ENCODE assay signal across 10 cellular contexts in genomic region chr12:46369474-46370379, GRCh38. TPM values are rescaled to one million over a fixed set of nuclear protein-coding genes. Genes with fewer than 3 reads are reported as not detected.
DNase-seq lines count a peak whose midpoint lies in the region; ATAC-seq and TF ChIP-seq lines count a peak whose summit lies in the region.
"Had no signal": no experiment of that assay in that cellular context is flagged by ENCODE, and none has a peak within 500 bp of the region (broad histone marks: within the 10 kb centered on the region; RNA-seq: fewer than 3 reads in every experiment).

No MANE protein-coding gene starts in this region.

- H3K36me3 ChIP-seq in OCI-LY1 (ENCODE audit: insufficient read depth, low read length) (peaks cover 69% of the 10 kb centered on the region), osteoblast (ENCODE audit: insufficient read depth, low read length) (peaks cover 68% of the 10 kb centered on the region)

- peak overlapping the region; percentile 98 for H3K4me3 Mint-ChIP-seq in CD4-positive, alpha-beta T cell
- peak overlapping the region; percentile 97 for H3K4me3 Mint-ChIP-seq in endothelial cell (ENCODE audit: unreplicated experiment)

- peaks cover 26% of the 10 kb centered on the region; the same call in 1 of the 2 replicates for H3K79me2 ChIP-seq in OCI-LY1 (ENCODE audit: insufficient read depth, low read length)
- peaks cover 90% of the 10 kb centered on the region for H3K79me2 ChIP-seq in osteoblast (ENCODE audit: insufficient read depth, low read length)

- H2AFZ ChIP-seq in OCI-LY1 (ENCODE audit: low read length) (no peak overlapping the region), osteoblast (ENCODE audit: low read length) (no peak overlapping the region)

- H4K20me1 ChIP-seq in OCI-LY1 (ENCODE audit: insufficient read depth, low read length) (no peaks in the 10 kb centered on the region), osteoblast (ENCODE audit: insufficient read depth, low read length) (peaks cover 74% of the 10 kb centered on the region)

- peak overlapping the region; percentile 87; the same call in 1 of the 2 replicates for H3K9ac ChIP-seq in OCI-LY1 (ENCODE audit: low read length)

- no peaks in the 10 kb centered on the region for H3K9me3 ChIP-seq in CD4-positive, alpha-beta T cell (ENCODE audit: control insufficient read depth, low read length)
- no peaks in the 10 kb centered on the region for H3K9me3 ChIP-seq in OCI-LY1 (ENCODE audit: low read length)
- H3K9me3 ChIP-seq in osteoblast (ENCODE audit: low read depth, low read length), result no peaks in the 10 kb centered on the region

- no peaks in the 10 kb centered on the region for H3K9me3 Mint-ChIP-seq in CD4-positive, alpha-beta T cell
- H3K9me3 Mint-ChIP-seq in endothelial cell (ENCODE audit: unreplicated experiment), result no peaks in the 10 kb centered on the region

- peaks cover 81% of the 10 kb centered on the region for H3K4me1 Mint-ChIP-seq in CD4-positive, alpha-beta T cell (ENCODE audit: low read depth)
- H3K4me1 Mint-ChIP-seq in endothelial cell (ENCODE audit: unreplicated experiment), result peaks cover 40% of the 10 kb centered on the region

- CTCF ChIA-PET in CD4-positive, alpha-beta T cell (lab: Charles Lee), result interaction anchor here (0.8 to 1.3 kb wide), 4 partner anchors 9 to 292 kb away, joined by 3 to 4 read pairs (median 3); no protein-coding TSS in a partner anchor

- H3K27ac ChIP-seq in CD4-positive, alpha-beta T cell (ENCODE audit: low read depth, low read length), result peak overlapping the region; percentile 14
- H3K27ac ChIP-seq in OCI-LY1 (ENCODE audit: low read depth, low read length, poor library complexity, severe bottlenecking) (no peak overlapping the region), osteoblast (ENCODE audit: low read depth, low read length) (peak overlapping the region; percentile 92)

- ATAC-seq in CD4-positive, alpha-beta T cell (ENCODE audit: poor library complexity), result no peak
- no peak for ATAC-seq in GM21390 (IDR thresholded peaks at IDR 0.05; ENCODE audit: unreplicated experiment)
- ATAC-seq in GM18858 (IDR thresholded peaks at IDR 0.05; ENCODE audit: unreplicated experiment), result no peak

- H3K4me3 ChIP-seq in OCI-LY1 (ENCODE audit: low read depth, low read length, poor library complexity, severe bottlenecking) (peak overlapping the region; percentile 86), osteoblast (ENCODE audit: insufficient read depth, low read length) (peak overlapping the region; percentile 96)

- H3K4me1 ChIP-seq in OCI-LY1 (ENCODE audit: insufficient read depth, low read length, severe bottlenecking) (peaks cover 40% of the 10 kb centered on the region), osteoblast (ENCODE audit: insufficient read depth, low read length) (peaks cover 60% of the 10 kb centered on the region)

- H3K4me2 ChIP-seq in OCI-LY1 (ENCODE audit: low read length) (peak overlapping the region; percentile 84), osteoblast (ENCODE audit: insufficient read depth, low read length) (peak overlapping the region; percentile 86)

- H3K27me3 Mint-ChIP-seq in CD4-positive, alpha-beta T cell, result peaks cover 7% of the 10 kb centered on the region
- H3K27me3 Mint-ChIP-seq in endothelial cell (ENCODE audit: unreplicated experiment), result peaks cover 21% of the 10 kb centered on the region

- H3K36me3 Mint-ChIP-seq in CD4-positive, alpha-beta T cell (ENCODE audit: low read depth), result peaks cover 82% of the 10 kb centered on the region
- peaks cover 57% of the 10 kb centered on the region for H3K36me3 Mint-ChIP-seq in endothelial cell (ENCODE audit: low read depth, unreplicated experiment)

- intact Hi-C loops in CD4-positive, alpha-beta T cell (cut with DNase I, micrococcal nuclease), result loop anchor here (5.0 to 10.0 kb wide), 9 partner anchors 88 to 1985 kb away; partner anchors contain the start of genes ARID2 (in 2 of the 2), SLC38A1 (in 1 of the 2) and ZNF641 (in 1 of the 2)

- H3K27ac Mint-ChIP-seq in CD4-positive, alpha-beta T cell, result peak overlapping the region; percentile 99
- no peak overlapping the region for H3K27ac Mint-ChIP-seq in endothelial cell (ENCODE audit: unreplicated experiment)

- H3F3A ChIP-seq in OCI-LY1 (ENCODE audit: insufficient read depth, low read length), result no peaks in the 10 kb centered on the region

- no peak for DNase-seq in CD4-positive, alpha-beta T cell
- DNase-seq in endothelial cell (ENCODE audit: low spot score) (no peak), osteoblast (ENCODE audit: insufficient read length, low spot score, missing footprints) (no peak), NCI-H187 treated with DMSO at 0.1 percent for 48 hours (lab: John Stamatoyannopoulos, UW) (no peak)
- DNase-seq in stimulated activated CD4-positive, alpha-beta T cell treated with anti-CD3 and anti-CD28 coated beads, Interleukin-2, amount 100 ng/mL, for 24 hours, result no peak
- DNase-seq: NCI-H2171 treated with DMSO at 0.1 percent for 48 hours; stimulated activated naive CD4-positive, alpha-beta T cell had no signal

- no peaks in the 10 kb centered on the region for H3K27me3 ChIP-seq in CD4-positive, alpha-beta T cell (ENCODE audit: control insufficient read depth, insufficient read depth, low read length)
- H3K27me3 ChIP-seq in OCI-LY1 (ENCODE audit: insufficient read depth, low read length), result no peaks in the 10 kb centered on the region
- no peaks in the 10 kb centered on the region for H3K27me3 ChIP-seq in osteoblast (ENCODE audit: insufficient read depth, low read length)

- no peaks in the 10 kb centered on the region for H3K9me2 ChIP-seq in OCI-LY1 (ENCODE audit: low read depth, low read length)

- POLR2A ChIA-PET in CD4-positive, alpha-beta T cell (lab: Charles Lee), result interaction anchor here (0.7 to 4.2 kb wide), 10 partner anchors 11 to 292 kb away, joined by 3 to 76 read pairs (median 17); partner anchors contain the start of gene SLC38A1

- no peak for TF ChIP-seq CTCF in CD4-positive, alpha-beta T cell (IDR thresholded peaks at IDR 0.05)
- no peak for TF ChIP-seq CTCF in OCI-LY1 (IDR thresholded peaks at IDR 0.05; ENCODE audit: low read length)
- no peak for TF ChIP-seq CTCF in endothelial cell (IDR thresholded peaks at IDR 0.05; ENCODE audit: unreplicated experiment)
- TF ChIP-seq CTCF in osteoblast (IDR thresholded peaks at IDR 0.05; ENCODE audit: extremely low read depth, low read depth, low read length), result no peak

RNA-seq across cellular contexts. Expression of gene SLC38A2, which starts 2.8 kb away (rescaled TPM):
- 100 to 1,000 TPM; 213 to 222 TPM for total RNA-seq in CD4-positive, alpha-beta T cell
- total RNA-seq in endothelial cell (ENCODE audit: unreplicated experiment) (249 TPM), osteoblast (919 and 1,020 TPM in 2 replicates)
